12 cellular contexts compared by ENCODE assay signal in genomic region chr5:74063821-74064598, GRCh38.
A peak's percentile ranks its signal among the peaks of the same experiment; 100 is the strongest.
DNase-seq lines count a peak whose midpoint lies in the region; ATAC-seq and TF ChIP-seq lines count a peak whose summit lies in the region.
"Had no signal": no experiment of that assay in that cellular context is flagged by ENCODE, and none has a peak within 500 bp of the region (broad histone marks: within the 10 kb centered on the region; RNA-seq: fewer than 3 reads in every experiment).

No MANE protein-coding gene starts in this region.

- no peaks in the 10 kb centered on the region for H3K36me3 Mint-ChIP-seq in HFFc6 (ENCODE audit: low read depth)

- H3K27me3 ChIP-seq in AG04450 (ENCODE audit: control insufficient read depth, insufficient read depth, low read length), result no peaks in the 10 kb centered on the region

- DNase-seq in AG04450 (ENCODE audit: low read depth, low spot score) (peak; percentile 26), HFFc6 (peak; percentile 27), UCSD-AML1 (lab: John Stamatoyannopoulos, UW; ENCODE audit: unreplicated experiment) (peak; percentile 40), foreskin melanocyte (peak; percentile 77), Right ventricle myocardium inferior (ENCODE audit: missing footprints) (no peak), SHP77 (lab: John Stamatoyannopoulos, UW) (no peak)
- DNase-seq in activated naive CD4-positive, alpha-beta T cell treated with Interleukin-2 at 50 U/mL for 16 hours, result no peak
- DNase-seq: activated T-cell treated with anti-CD3 and anti-CD28 coated beads, Interleukin-2, amount 50 U/mL, for 24 hours; C1 segment of cervical spinal cord; T-helper 9 cell had no signal

- no peak overlapping the region for H3K4me3 ChIP-seq in AG04450 (ENCODE audit: low read depth, low read length)
- H3K4me3 ChIP-seq: GM12878 had no signal

- peak overlapping the region; percentile 24; the same call in 1 of the 2 replicates for H3K4me3 Mint-ChIP-seq in HFFc6
- H3K4me3 Mint-ChIP-seq: activated T-cell treated with anti-CD3 and anti-CD28 coated beads, Interleukin-2, amount 50 U/mL, for 24 hours had no signal

- H3K27ac Mint-ChIP-seq in HFFc6, result no peak overlapping the region
- H3K27ac Mint-ChIP-seq: activated T-cell treated with anti-CD3 and anti-CD28 coated beads, Interleukin-2, amount 50 U/mL, for 24 hours had no signal

- ATAC-seq in GM18520 (IDR thresholded peaks at IDR 0.05; ENCODE audit: unreplicated experiment) (no peak), Right ventricle myocardium inferior (no peak)
- ATAC-seq: GM12878 had no signal

- no peaks in the 10 kb centered on the region for H3K9me3 ChIP-seq in AG04450 (ENCODE audit: control insufficient read depth, insufficient read depth, low read length)

- POLR2A ChIA-PET in AG04450 (lab: Yijun Ruan, JAX), result no interaction called here

- H3K27me3 Mint-ChIP-seq in HFFc6 (ENCODE audit: insufficient read depth), result peaks cover 2% of the 10 kb centered on the region; the same call in 1 of the 2 replicates

- intact Hi-C loops in Right ventricle myocardium inferior (cut with DNase I), result no loop called here

- H3K4me1 Mint-ChIP-seq in HFFc6 (ENCODE audit: low read depth), result peaks cover 25% of the 10 kb centered on the region

- H3K27ac ChIP-seq in AG04450 (ENCODE audit: low read depth, low read length), result no peak overlapping the region

- no peaks in the 10 kb centered on the region for H3K9me3 Mint-ChIP-seq in HFFc6
- H3K9me3 Mint-ChIP-seq: activated T-cell treated with anti-CD3 and anti-CD28 coated beads, Interleukin-2, amount 50 U/mL, for 24 hours had no signal

- CTCF ChIA-PET in AG04450 (lab: Charles Lee), result no interaction called here

- TF ChIP-seq CTCF in AG04450 (IDR thresholded peaks at IDR 0.05; ENCODE audit: low read depth, low read length) (no peak), HFFc6 (IDR thresholded peaks at IDR 0.05) (no peak)

Comparison
In these comparisons a context has a peak if more than half of its experiments do, and no peak if none do; other contexts are left out.
1. DNase-seq: peak in AG04450 (single experiment), HFFc6 (single experiment), UCSD-AML1 (single experiment) and foreskin melanocyte (single experiment); none in Right ventricle myocardium inferior (single experiment), SHP77 (0 of 2) and activated naive CD4-positive, alpha-beta T cell treated with Interleukin-2 at 50 U/mL for 16 hours (single experiment).